In genomic region chr10:3054183-3054815, GRCh38 we compare ENCODE assay signal across 19 cellular contexts. TPM values are rescaled to one million over a fixed set of nuclear protein-coding genes. Genes with fewer than 3 reads are reported as not detected.
DNase-seq lines count a peak whose midpoint lies in the region; TF ChIP-seq lines count a peak whose summit lies in the region.
"Had no signal": no experiment of that assay in that cellular context is flagged by ENCODE, and none has a peak within 500 bp of the region (broad histone marks: within the 10 kb centered on the region; RNA-seq: fewer than 3 reads in every experiment).

No MANE protein-coding gene starts in this region.

- H3K36me3 ChIP-seq in breast epithelium, result no peaks in the 10 kb centered on the region
- no peaks in the 10 kb centered on the region for H3K36me3 ChIP-seq in mammary epithelial cell (ENCODE audit: insufficient read depth, low read length)
- no peaks in the 10 kb centered on the region for H3K36me3 ChIP-seq in mesodermal cell (ENCODE audit: control insufficient read depth, insufficient read depth, low read length)
- H3K36me3 ChIP-seq in subcutaneous abdominal adipose tissue (ENCODE audit: control insufficient read depth in 5 of 5, insufficient read depth in 5 of 5, low read length in 5 of 5), result no peaks in the 10 kb centered on the region
- no peaks in the 10 kb centered on the region for H3K36me3 ChIP-seq in ascending aorta
- H3K36me3 ChIP-seq in Karpas-422 (ENCODE audit: insufficient read depth, low read length), result no peaks in the 10 kb centered on the region
- H3K36me3 ChIP-seq: tibial nerve had no signal

- H3K4me3 ChIP-seq in breast epithelium (no peak overlapping the region), mammary epithelial cell (replicated peaks in 1 of 3; ENCODE audit: insufficient read depth in 1 of 3, low read depth in 2 of 3, low read length in 3 of 3) (no peak overlapping the region), mesodermal cell (ENCODE audit: extremely low read depth, insufficient read depth, low read length, poor library complexity, severe bottlenecking) (no peak overlapping the region), subcutaneous abdominal adipose tissue (ENCODE audit: low read depth in 1 of 5, low read length in 5 of 5) (peak overlapping the region in 1 of 5 donors; percentile 0), ascending aorta (no peak overlapping the region), Karpas-422 (ENCODE audit: low read length) (no peak overlapping the region)
- H3K4me3 ChIP-seq: GM12878, tibial nerve had no signal

- H3K4me2 ChIP-seq in mammary epithelial cell (ENCODE audit: insufficient read depth, low read depth, low read length), result no peak overlapping the region
- no peak overlapping the region for H3K4me2 ChIP-seq in Karpas-422 (ENCODE audit: low read depth, low read length, poor library complexity, severe bottlenecking)

- DNase-seq in breast epithelium (ENCODE audit: low spot score in 2 of 2), result no peak
- DNase-seq in mammary epithelial cell, result no peak
- DNase-seq in endothelial cell (ENCODE audit: low spot score), result no peak
- no peak for DNase-seq in ascending aorta (ENCODE audit: low spot score in 2 of 2)
- no peak for DNase-seq in stimulated activated CD8-positive, alpha-beta memory T cell treated with anti-CD3 and anti-CD28 coated beads, Interleukin-4, amount 100 ng/mL, for 48 hours
- DNase-seq in Karpas-422, result no peak
- DNase-seq: 8988T; activated CD8-positive, alpha-beta memory T cell treated with anti-CD3 and anti-CD28 coated beads, Interleukin-2, amount 10 ng/mL, durations not matched to agents 7 days and 5 days; aorta; CD4-positive, CD25-positive, alpha-beta regulatory T cell; NCI-H1092 treated with DMSO at 0.1 percent for 48 hours; NCI-H2171; NCI-H82; stimulated activated CD4-positive, alpha-beta T cell treated with anti-CD3 and anti-CD28 coated beads, Interleukin-4, amount 100 ng/mL, for 1 hour had no signal

- H3K4me3 Mint-ChIP-seq in endothelial cell (ENCODE audit: unreplicated experiment), result no peak overlapping the region
- H3K4me3 Mint-ChIP-seq: activated CD8-positive, alpha-beta memory T cell treated with anti-CD3 and anti-CD28 coated beads, Interleukin-2, amount 10 ng/mL, durations not matched to agents 7 days and 5 days; CD4-positive, CD25-positive, alpha-beta regulatory T cell; T-helper 1 cell treated with Interleukin-12 subunit alpha and Interleukin-12 subunit beta and Interleukin-4 antibody, amounts not matched to agents 30 μg/mL and 1 μg/mL, for 36 hours had no signal

- no peaks in the 10 kb centered on the region for H3K79me2 ChIP-seq in mammary epithelial cell (ENCODE audit: insufficient read depth, low read length)
- no peaks in the 10 kb centered on the region for H3K79me2 ChIP-seq in Karpas-422 (ENCODE audit: low read length)

- H2AFZ ChIP-seq in mammary epithelial cell (ENCODE audit: low read depth, low read length) (no peak overlapping the region), Karpas-422 (ENCODE audit: low read length) (no peak overlapping the region)

- CTCF ChIA-PET in mammary epithelial cell (lab: Charles Lee; ENCODE audit: low non-redundant PET), result no interaction called here

- 45% methylated on average over 6 of the region's 6 CpGs for WGBS in mammary epithelial cell (ENCODE audit: low coverage, missing lambda C conversion rate)
- 85 to 100% methylated on average over 1 to 3 of the region's 6 CpGs for WGBS in mesodermal cell (ENCODE audit: insufficient coverage in 2 of 2), 2 experiments

- peaks cover 11% of the 10 kb centered on the region for H3K4me1 Mint-ChIP-seq in endothelial cell (ENCODE audit: unreplicated experiment)
- H3K4me1 Mint-ChIP-seq: CD4-positive, CD25-positive, alpha-beta regulatory T cell had no signal

- in situ Hi-C loops in mammary epithelial cell (cut with MboI; ENCODE audit: low sequenced_read_pairs in 2 of 2), result no loop called here

- BruUV-seq in mammary epithelial cell (replicated peaks; lab: Mats Ljungman, UMichigan), result no TSS peak

- H3K9me3 ChIP-seq in breast epithelium (no peaks in the 10 kb centered on the region), mammary epithelial cell (replicated peaks; ENCODE audit: insufficient read depth, low read length) (no peaks in the 10 kb centered on the region), mesodermal cell (ENCODE audit: control insufficient read depth, low read length) (no peaks in the 10 kb centered on the region), subcutaneous abdominal adipose tissue (ENCODE audit: control insufficient read depth in 5 of 5, low read length in 5 of 5) (peaks cover 0 to 6% (median 3%) of the 10 kb centered on the region in 5 donors), ascending aorta (no peaks in the 10 kb centered on the region), Karpas-422 (ENCODE audit: low read length) (no peaks in the 10 kb centered on the region)

- peak overlapping the region; percentile 5 to 48 for H3K27ac ChIP-seq in breast epithelium
- no peak overlapping the region for H3K27ac ChIP-seq in mammary epithelial cell (ENCODE audit: insufficient read depth, low read depth, low read length)
- peak overlapping the region; percentile 47 for H3K27ac ChIP-seq in mesodermal cell (ENCODE audit: low read depth, low read length, severe bottlenecking)
- peak overlapping the region; percentile 60 for H3K27ac ChIP-seq in subcutaneous abdominal adipose tissue (ENCODE audit: low read depth, low read length)
- H3K27ac ChIP-seq in ascending aorta, result no peak overlapping the region
- H3K27ac ChIP-seq in Karpas-422 (ENCODE audit: low read length), result no peak overlapping the region

- H3K27ac Mint-ChIP-seq in endothelial cell (ENCODE audit: unreplicated experiment), result peak overlapping the region; percentile 53
- H3K27ac Mint-ChIP-seq: activated CD8-positive, alpha-beta memory T cell treated with anti-CD3 and anti-CD28 coated beads, Interleukin-2, amount 10 ng/mL, durations not matched to agents 7 days and 5 days; T-helper 1 cell treated with Interleukin-12 subunit alpha and Interleukin-12 subunit beta and Interleukin-4 antibody, amounts not matched to agents 30 μg/mL and 1 μg/mL, for 36 hours had no signal

- no peaks in the 10 kb centered on the region for H4K20me1 ChIP-seq in mammary epithelial cell (ENCODE audit: insufficient read depth, low read length)
- no peaks in the 10 kb centered on the region for H4K20me1 ChIP-seq in Karpas-422 (ENCODE audit: insufficient read depth, low read depth, low read length)

- peaks cover 5% of the 10 kb centered on the region for H3K27me3 Mint-ChIP-seq in endothelial cell (ENCODE audit: unreplicated experiment)

- TF ChIP-seq CTCF in breast epithelium (IDR thresholded peaks at IDR 0.05) (no peak), mammary epithelial cell (conservative IDR thresholded peaks at IDR 0.05 in 1 of 2, IDR thresholded peaks at IDR 0.05 in 1 of 2; ENCODE audit: extremely low read depth in 1 of 2, insufficient read depth in 1 of 2, low read depth in 1 of 2, low read length in 2 of 2) (no peak), endothelial cell (IDR thresholded peaks at IDR 0.05; ENCODE audit: unreplicated experiment) (no peak), ascending aorta (IDR thresholded peaks at IDR 0.05) (no peak)

- no peaks in the 10 kb centered on the region for H3K4me1 ChIP-seq in breast epithelium
- no peaks in the 10 kb centered on the region for H3K4me1 ChIP-seq in mammary epithelial cell (ENCODE audit: insufficient read depth, low read length)
- H3K4me1 ChIP-seq in mesodermal cell (ENCODE audit: control insufficient read depth, insufficient read depth, low read length, poor library complexity, severe bottlenecking), result peaks cover 41% of the 10 kb centered on the region
- H3K4me1 ChIP-seq in subcutaneous abdominal adipose tissue (ENCODE audit: control insufficient read depth in 5 of 5, insufficient read depth in 5 of 5, low read length in 5 of 5), result peaks cover 0 to 12% (median 0%) of the 10 kb centered on the region in 5 donors
- no peaks in the 10 kb centered on the region for H3K4me1 ChIP-seq in ascending aorta
- no peaks in the 10 kb centered on the region for H3K4me1 ChIP-seq in Karpas-422 (ENCODE audit: low read length)

- H3K9me2 ChIP-seq in Karpas-422 (replicated peaks; ENCODE audit: insufficient read depth, low read length), result no peaks in the 10 kb centered on the region

- H3K9me3 Mint-ChIP-seq in endothelial cell (ENCODE audit: unreplicated experiment), result no peaks in the 10 kb centered on the region
- H3K9me3 Mint-ChIP-seq: T-helper 1 cell treated with Interleukin-12 subunit alpha and Interleukin-12 subunit beta and Interleukin-4 antibody, amounts not matched to agents 30 μg/mL and 1 μg/mL, for 36 hours had no signal

- TF ChIP-seq POLR2A in breast epithelium (IDR thresholded peaks at IDR 0.05), result no peak

- dilution Hi-C loops in mammary epithelial cell (cut with HindIII; ENCODE audit: low sequenced_read_pairs), result no loop called here

- peaks cover 8% of the 10 kb centered on the region for H3K36me3 Mint-ChIP-seq in endothelial cell (ENCODE audit: low read depth, unreplicated experiment)
- H3K36me3 Mint-ChIP-seq: activated CD8-positive, alpha-beta memory T cell treated with anti-CD3 and anti-CD28 coated beads, Interleukin-2, amount 10 ng/mL, durations not matched to agents 7 days and 5 days; CD4-positive, CD25-positive, alpha-beta regulatory T cell had no signal

- H3K9ac ChIP-seq in mammary epithelial cell (ENCODE audit: insufficient read depth, low read length) (no peak overlapping the region), subcutaneous abdominal adipose tissue (ENCODE audit: low read length in 5 of 5) (no peak overlapping the region), Karpas-422 (ENCODE audit: low read length) (no peak overlapping the region)

- H3K27me3 ChIP-seq in breast epithelium (no peaks in the 10 kb centered on the region), mammary epithelial cell (ENCODE audit: insufficient read depth, low read length) (peaks cover 3% of the 10 kb centered on the region), subcutaneous abdominal adipose tissue (ENCODE audit: control insufficient read depth in 5 of 5, insufficient read depth in 4 of 5, low read length in 5 of 5) (no peaks in the 10 kb centered on the region), ascending aorta (no peaks in the 10 kb centered on the region), Karpas-422 (ENCODE audit: low read length) (no peaks in the 10 kb centered on the region)
- H3K27me3 ChIP-seq: tibial nerve had no signal

- intact Hi-C loops in breast epithelium (cut with DNase I; ENCODE audit: low total_unique reads) (no loop called here), mammary epithelial cell (cut with micrococcal nuclease) (no loop called here), ascending aorta (cut with DNase I) (no loop called here)

RNA-seq across cellular contexts. Expression of gene PFKP, which starts 13.0 kb away (rescaled TPM):
- total RNA-seq in breast epithelium (10 to 100 TPM; 16.0 to 37.0 (median 32.9) TPM), mammary epithelial cell (100 to 1,000 TPM; 142 to 272 TPM), endothelial cell (ENCODE audit: unreplicated experiment) (52.3 TPM), ascending aorta (197 TPM)
- polyA plus RNA-seq in mammary epithelial cell, result 201 TPM
- polyA minus RNA-seq in mammary epithelial cell, result 208 TPM
- 338 TPM for polyA plus RNA-seq in mesodermal cell (2013, experiment 1 of 2)
- polyA plus RNA-seq in mesodermal cell (2013, experiment 2 of 2), result 311 TPM
- total RNA-seq in Karpas-422 (2014; rRNA removed; shearing (Covaris generic); ENCODE audit: low replicate concordance), result 91.3 and 196 TPM in 2 replicates

Comparison
In these comparisons a context has a peak if more than half of its experiments do, and no peak if none do; other contexts are left out.
1. H3K27ac ChIP-seq: peak in breast epithelium (2 of 2), mesodermal cell (single experiment) and subcutaneous abdominal adipose tissue (single experiment); none in mammary epithelial cell (single experiment), ascending aorta (0 of 2) and Karpas-422 (single experiment).